Comparison of ENCODE assay signal across 1 cellular context in the genomic region with DNA sequence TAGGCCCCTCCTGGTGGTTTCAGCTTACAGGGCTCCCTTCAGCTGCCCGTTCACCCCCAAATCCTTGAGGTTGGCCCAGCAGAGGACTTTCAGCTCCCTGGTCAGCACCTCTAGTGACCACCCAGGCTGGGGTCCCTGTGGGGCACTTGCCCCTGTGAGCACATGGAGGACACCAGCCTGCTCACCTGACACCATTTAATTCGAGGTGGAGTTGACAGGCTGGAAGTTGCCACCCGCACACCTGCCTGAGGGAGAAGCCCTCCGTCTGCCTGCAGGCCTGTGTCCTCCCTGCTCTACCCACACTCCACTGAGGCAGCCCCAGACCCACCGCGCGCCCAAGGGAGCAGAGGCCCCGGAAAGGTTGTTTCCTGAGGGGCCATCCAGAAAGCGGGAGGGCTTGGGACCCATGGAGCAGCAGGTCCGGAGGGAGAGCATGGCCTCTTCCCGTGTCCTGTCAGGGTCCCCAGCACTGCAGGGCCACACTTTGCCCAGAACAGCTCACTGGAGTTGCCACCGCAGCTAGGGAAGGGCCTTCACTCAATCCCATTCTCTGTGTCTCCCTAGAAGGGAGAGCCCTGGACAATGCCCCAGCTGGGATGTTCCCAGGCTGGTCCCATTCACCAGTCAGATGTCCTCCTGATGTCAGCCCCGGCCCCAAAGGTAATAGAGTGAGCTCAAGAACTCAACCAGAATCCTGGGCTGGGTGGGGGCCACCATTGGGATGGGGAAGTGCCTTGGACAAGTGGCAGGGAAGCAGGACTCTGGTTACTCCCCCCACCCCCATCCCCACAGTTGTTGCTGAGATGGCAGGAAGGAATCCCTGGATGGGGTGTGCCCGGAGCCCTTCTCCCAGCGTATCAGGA.
TF ChIP-seq lines count a peak whose summit lies in the region.

No MANE protein-coding gene starts in this region.

TF ChIP-seq in GM23338, 12 proteins besides CTCF, POLR2A, EP300 and RAD21 (continued from another document):
- TF ChIP-seq, protein P1, sequence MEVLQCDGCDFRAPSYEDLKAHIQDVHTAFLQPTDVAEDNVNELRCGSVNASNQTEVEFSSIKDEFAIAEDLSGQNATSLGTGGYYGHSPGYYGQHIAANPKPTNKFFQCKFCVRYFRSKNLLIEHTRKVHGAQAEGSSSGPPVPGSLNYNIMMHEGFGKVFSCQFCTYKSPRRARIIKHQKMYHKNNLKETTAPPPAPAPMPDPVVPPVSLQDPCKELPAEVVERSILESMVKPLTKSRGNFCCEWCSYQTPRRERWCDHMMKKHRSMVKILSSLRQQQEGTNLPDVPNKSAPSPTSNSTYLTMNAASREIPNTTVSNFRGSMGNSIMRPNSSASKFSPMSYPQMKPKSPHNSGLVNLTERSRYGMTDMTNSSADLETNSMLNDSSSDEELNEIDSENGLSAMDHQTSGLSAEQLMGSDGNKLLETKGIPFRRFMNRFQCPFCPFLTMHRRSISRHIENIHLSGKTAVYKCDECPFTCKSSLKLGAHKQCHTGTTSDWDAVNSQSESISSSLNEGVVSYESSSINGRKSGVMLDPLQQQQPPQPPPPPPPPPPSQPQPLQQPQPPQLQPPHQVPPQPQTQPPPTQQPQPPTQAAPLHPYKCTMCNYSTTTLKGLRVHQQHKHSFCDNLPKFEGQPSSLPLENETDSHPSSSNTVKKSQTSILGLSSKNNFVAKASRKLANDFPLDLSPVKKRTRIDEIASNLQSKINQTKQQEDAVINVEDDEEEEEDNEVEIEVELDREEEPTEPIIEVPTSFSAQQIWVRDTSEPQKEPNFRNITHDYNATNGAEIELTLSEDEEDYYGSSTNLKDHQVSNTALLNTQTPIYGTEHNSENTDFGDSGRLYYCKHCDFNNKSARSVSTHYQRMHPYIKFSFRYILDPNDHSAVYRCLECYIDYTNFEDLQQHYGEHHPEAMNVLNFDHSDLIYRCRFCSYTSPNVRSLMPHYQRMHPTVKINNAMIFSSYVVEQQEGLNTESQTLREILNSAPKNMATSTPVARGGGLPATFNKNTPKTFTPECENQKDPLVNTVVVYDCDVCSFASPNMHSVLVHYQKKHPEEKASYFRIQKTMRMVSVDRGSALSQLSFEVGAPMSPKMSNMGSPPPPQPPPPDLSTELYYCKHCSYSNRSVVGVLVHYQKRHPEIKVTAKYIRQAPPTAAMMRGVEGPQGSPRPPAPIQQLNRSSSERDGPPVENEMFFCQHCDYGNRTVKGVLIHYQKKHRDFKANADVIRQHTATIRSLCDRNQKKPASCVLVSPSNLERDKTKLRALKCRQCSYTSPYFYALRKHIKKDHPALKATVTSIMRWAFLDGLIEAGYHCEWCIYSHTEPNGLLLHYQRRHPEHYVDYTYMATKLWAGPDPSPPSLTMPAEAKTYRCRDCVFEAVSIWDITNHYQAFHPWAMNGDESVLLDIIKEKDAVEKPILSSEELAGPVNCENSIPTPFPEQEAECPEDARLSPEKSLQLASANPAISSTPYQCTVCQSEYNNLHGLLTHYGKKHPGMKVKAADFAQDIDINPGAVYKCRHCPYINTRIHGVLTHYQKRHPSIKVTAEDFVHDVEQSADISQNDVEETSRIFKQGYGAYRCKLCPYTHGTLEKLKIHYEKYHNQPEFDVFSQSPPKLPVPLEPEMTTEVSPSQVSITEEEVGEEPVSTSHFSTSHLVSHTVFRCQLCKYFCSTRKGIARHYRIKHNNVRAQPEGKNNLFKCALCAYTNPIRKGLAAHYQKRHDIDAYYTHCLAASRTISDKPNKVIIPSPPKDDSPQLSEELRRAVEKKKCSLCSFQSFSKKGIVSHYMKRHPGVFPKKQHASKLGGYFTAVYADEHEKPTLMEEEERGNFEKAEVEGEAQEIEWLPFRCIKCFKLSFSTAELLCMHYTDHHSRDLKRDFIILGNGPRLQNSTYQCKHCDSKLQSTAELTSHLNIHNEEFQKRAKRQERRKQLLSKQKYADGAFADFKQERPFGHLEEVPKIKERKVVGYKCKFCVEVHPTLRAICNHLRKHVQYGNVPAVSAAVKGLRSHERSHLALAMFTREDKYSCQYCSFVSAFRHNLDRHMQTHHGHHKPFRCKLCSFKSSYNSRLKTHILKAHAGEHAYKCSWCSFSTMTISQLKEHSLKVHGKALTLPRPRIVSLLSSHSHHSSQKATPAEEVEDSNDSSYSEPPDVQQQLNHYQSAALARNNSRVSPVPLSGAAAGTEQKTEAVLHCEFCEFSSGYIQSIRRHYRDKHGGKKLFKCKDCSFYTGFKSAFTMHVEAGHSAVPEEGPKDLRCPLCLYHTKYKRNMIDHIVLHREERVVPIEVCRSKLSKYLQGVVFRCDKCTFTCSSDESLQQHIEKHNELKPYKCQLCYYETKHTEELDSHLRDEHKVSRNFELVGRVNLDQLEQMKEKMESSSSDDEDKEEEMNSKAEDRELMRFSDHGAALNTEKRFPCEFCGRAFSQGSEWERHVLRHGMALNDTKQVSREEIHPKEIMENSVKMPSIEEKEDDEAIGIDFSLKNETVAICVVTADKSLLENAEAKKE (CRISPR knock-in tag; IDR thresholded peaks at IDR 0.05): no peak
- no peak for TF ChIP-seq STAT1 (IDR thresholded peaks at IDR 0.05; ENCODE audit: unreplicated experiment)
- TF ChIP-seq CREB1 (CRISPR knock-in tag; IDR thresholded peaks at IDR 0.05; ENCODE audit: low read depth): no peak
- no peak for TF ChIP-seq JUNB (IDR thresholded peaks at IDR 0.05; ENCODE audit: unreplicated experiment)
- no peak for TF ChIP-seq ZNF331 (CRISPR knock-in tag; IDR thresholded peaks at IDR 0.05; ENCODE audit: low read depth)
- no peak for TF ChIP-seq EZH2 (IDR thresholded peaks at IDR 0.05; ENCODE audit: low read depth, unreplicated experiment)
- no peak for TF ChIP-seq NANOG (IDR thresholded peaks at IDR 0.05; ENCODE audit: borderline replicate concordance)
- no peak for TF ChIP-seq EZH2phosphoT487 (IDR thresholded peaks at IDR 0.05; ENCODE audit: unreplicated experiment)
- TF ChIP-seq ZNF114 (CRISPR knock-in tag; IDR thresholded peaks at IDR 0.05): no peak
- TF ChIP-seq, protein P2, sequence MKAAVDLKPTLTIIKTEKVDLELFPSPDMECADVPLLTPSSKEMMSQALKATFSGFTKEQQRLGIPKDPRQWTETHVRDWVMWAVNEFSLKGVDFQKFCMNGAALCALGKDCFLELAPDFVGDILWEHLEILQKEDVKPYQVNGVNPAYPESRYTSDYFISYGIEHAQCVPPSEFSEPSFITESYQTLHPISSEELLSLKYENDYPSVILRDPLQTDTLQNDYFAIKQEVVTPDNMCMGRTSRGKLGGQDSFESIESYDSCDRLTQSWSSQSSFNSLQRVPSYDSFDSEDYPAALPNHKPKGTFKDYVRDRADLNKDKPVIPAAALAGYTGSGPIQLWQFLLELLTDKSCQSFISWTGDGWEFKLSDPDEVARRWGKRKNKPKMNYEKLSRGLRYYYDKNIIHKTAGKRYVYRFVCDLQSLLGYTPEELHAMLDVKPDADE (IDR thresholded peaks at IDR 0.05): no peak
- no peak for TF ChIP-seq POLR2AphosphoS5 (IDR thresholded peaks at IDR 0.05; ENCODE audit: low read depth)
